10 cellular contexts compared by ENCODE assay signal in the genomic region with DNA sequence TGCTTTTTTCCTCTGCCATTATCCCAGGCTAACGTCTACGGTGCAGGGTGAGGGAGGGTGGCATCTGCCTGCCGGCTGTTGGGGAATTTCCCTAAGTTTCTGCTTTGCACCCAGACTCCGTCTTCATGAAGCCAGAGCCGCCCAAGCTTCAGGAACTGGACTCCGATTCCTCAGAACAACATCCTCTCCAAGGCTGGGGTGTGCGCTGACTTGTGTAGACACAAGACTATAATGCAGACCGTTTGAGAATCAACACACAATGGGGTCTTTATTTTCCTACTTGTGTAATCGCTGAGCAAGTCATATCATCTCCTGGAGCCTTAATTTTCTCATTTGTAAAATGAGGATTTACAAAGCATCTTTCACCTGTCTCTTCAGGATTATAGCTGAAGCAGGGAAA.
DNase-seq lines count a peak whose midpoint lies in the region; ATAC-seq and TF ChIP-seq lines count a peak whose summit lies in the region.
"Had no signal": no experiment of that assay in that cellular context is flagged by ENCODE, and none has a peak within 500 bp of the region (broad histone marks: within the 10 kb centered on the region; RNA-seq: fewer than 3 reads in every experiment).

No MANE protein-coding gene starts in this region.

- no peaks in the 10 kb centered on the region for H3K9me2 ChIP-seq in HCT116 (ENCODE audit: insufficient read depth)

- H3K9me3 Mint-ChIP-seq in CD14-positive monocyte (peaks cover 0 to 1% (median 0%) of the 10 kb centered on the region in 7 donors), WTC11 (peaks cover 11% of the 10 kb centered on the region)
- H3K9me3 Mint-ChIP-seq: activated T-cell treated with anti-CD3 and anti-CD28 coated beads, Interleukin-2, amount 50 U/mL, for 24 hours had no signal

- H3K4me3 Mint-ChIP-seq in CD14-positive monocyte (no peak overlapping the region), WTC11 (no peak overlapping the region)
- H3K4me3 Mint-ChIP-seq: activated T-cell treated with anti-CD3 and anti-CD28 coated beads, Interleukin-2, amount 50 U/mL, for 24 hours had no signal

- 86% methylated on average over 9 of the region's 9 CpGs for WGBS in smooth muscle cell (ENCODE audit: low lambda C conversion rate)

- H3K79me2 ChIP-seq in HCT116 (ENCODE audit: insufficient read depth, low read length), result no peaks in the 10 kb centered on the region
- H3K79me2 ChIP-seq in smooth muscle cell (ENCODE audit: low read depth), result no peaks in the 10 kb centered on the region

- BruUV-seq in HCT116 (replicated peaks; lab: Mats Ljungman, UMichigan), result no TSS peak

- H3K36me3 ChIP-seq in HCT116 (ENCODE audit: control insufficient read depth in 1 of 2, insufficient read depth in 2 of 2, low read length in 2 of 2) (no peaks in the 10 kb centered on the region), smooth muscle cell (ENCODE audit: low read depth) (no peaks in the 10 kb centered on the region)
- H3K36me3 ChIP-seq: cardiac muscle cell had no signal

- H3K9ac ChIP-seq in HCT116 (ENCODE audit: low read length), result no peak overlapping the region
- peak overlapping the region; percentile 9 for H3K9ac ChIP-seq in smooth muscle cell (ENCODE audit: low read depth)

- H3K36me3 Mint-ChIP-seq in CD14-positive monocyte (no peaks in the 10 kb centered on the region), WTC11 (peaks cover 10% of the 10 kb centered on the region)

- no peaks in the 10 kb centered on the region for H3K4me1 Mint-ChIP-seq in CD14-positive monocyte
- peaks cover 12% of the 10 kb centered on the region for H3K4me1 Mint-ChIP-seq in WTC11

- ATAC-seq in HCT116 (no peak), HG02610 (IDR thresholded peaks at IDR 0.05; ENCODE audit: unreplicated experiment) (no peak), WTC11 (no peak)

- DNase-seq in HCT116 (ENCODE audit: low read depth, low spot score) (no peak), dorsolateral prefrontal cortex (no peak), kidney tubule cell (ENCODE audit: low spot score) (peak; percentile 74), smooth muscle cell (lab: John Stamatoyannopoulos, UW; ENCODE audit: unreplicated experiment) (no peak), CD14-positive monocyte (ENCODE audit: low spot score) (no peak), WTC11 (ENCODE audit: low spot score) (no peak), NCI-H345 treated with DMSO at 0.1 percent for 48 hours (lab: John Stamatoyannopoulos, UW; ENCODE audit: unreplicated experiment) (no peak)
- DNase-seq: activated T-cell treated with anti-CD3 and anti-CD28 coated beads, Interleukin-2, amount 50 U/mL, for 24 hours had no signal

- H3F3A ChIP-seq in smooth muscle cell (ENCODE audit: low read depth), result no peaks in the 10 kb centered on the region

- H4K20me1 ChIP-seq in HCT116 (ENCODE audit: insufficient read depth) (no peaks in the 10 kb centered on the region), smooth muscle cell (ENCODE audit: low read depth) (no peaks in the 10 kb centered on the region)

- RAD21 ChIA-PET in HCT116 (lab: Charles Lee; ENCODE audit: low non-redundant PET in 1 of 2, low total read pairs in 2 of 2, uncharacterized antibody in 2 of 2, unreplicated experiment in 2 of 2), result no interaction called here

- no peak for TF ChIP-seq POLR2A in HCT116 (IDR thresholded peaks at IDR 0.05; ENCODE audit: borderline replicate concordance, extremely low read depth, insufficient read depth, insufficient read length)

- H3K4me3 ChIP-seq in HCT116 (replicated peaks in 1 of 2; ENCODE audit: low read depth in 1 of 2, low read length in 2 of 2) (no peak overlapping the region), dorsolateral prefrontal cortex (peak overlapping the region in 49 of 59 donors; percentile 4 to 62 (median 34)), smooth muscle cell (no peak overlapping the region)
- H3K4me3 ChIP-seq: cardiac muscle cell had no signal

- H3K9me3 ChIP-seq in HCT116 (ENCODE audit: control insufficient read depth in 1 of 2, insufficient read depth in 1 of 2, low read depth in 1 of 2, low read length in 2 of 2) (no peaks in the 10 kb centered on the region), smooth muscle cell (replicated peaks; ENCODE audit: low read depth) (no peaks in the 10 kb centered on the region)

- H3K4me1 ChIP-seq in HCT116 (ENCODE audit: control insufficient read depth in 1 of 2, insufficient read depth in 2 of 2, low read length in 2 of 2) (peaks cover 13 to 31% of the 10 kb centered on the region in 2 experiments; a peak in 3 of 4 replicates), smooth muscle cell (ENCODE audit: low read depth) (peaks cover 16% of the 10 kb centered on the region)

- no peak for TF ChIP-seq RAD21 in HCT116 (IDR thresholded peaks at IDR 0.05; ENCODE audit: low read depth)

- CTCF ChIA-PET in HCT116 (lab: Charles Lee) (interaction anchor here (1.5 kb wide), 1 partner anchor 16 kb away, joined by 4 read pairs; no protein-coding TSS in a partner anchor), WTC11 (lab: Charles Lee) (interaction anchor here (1.3 to 1.7 kb wide), 3 partner anchors 11 to 64 kb away, joined by 3 to 10 read pairs (median 4); no protein-coding TSS in a partner anchor)

- no peaks in the 10 kb centered on the region for H3K27me3 ChIP-seq in HCT116 (ENCODE audit: insufficient read depth, low read length)
- no peaks in the 10 kb centered on the region for H3K27me3 ChIP-seq in dorsolateral prefrontal cortex
- no peaks in the 10 kb centered on the region for H3K27me3 ChIP-seq in smooth muscle cell (ENCODE audit: low read depth)
- H3K27me3 ChIP-seq: cardiac muscle cell had no signal

- H3K4me2 ChIP-seq in HCT116 (ENCODE audit: low read length) (peak overlapping the region; percentile 29), smooth muscle cell (no peak overlapping the region)

- POLR2A ChIA-PET in HCT116 (lab: Charles Lee), result no interaction called here
- POLR2A ChIA-PET in WTC11 (lab: Charles Lee), result no interaction called here

- intact Hi-C loops in HCT116 (cut with micrococcal nuclease) (no loop called here), dorsolateral prefrontal cortex (cut with DNase I) (no loop called here), CD14-positive monocyte (cut with micrococcal nuclease) (no loop called here)

- TF ChIP-seq CTCF in HCT116 (IDR thresholded peaks at IDR 0.05 in 2 of 3, conservative IDR thresholded peaks at IDR 0.05 in 1 of 3; ENCODE audit: borderline replicate concordance in 1 of 3, insufficient read depth in 1 of 3, low read depth in 2 of 3, low read length in 2 of 3) (no peak), dorsolateral prefrontal cortex (IDR thresholded peaks at IDR 0.05 in 54 of 56, conservative IDR thresholded peaks at IDR 0.05 in 2 of 56; ENCODE audit: low read depth in 1 of 56, partially characterized antibody in 56 of 56) (no peak), smooth muscle cell (IDR thresholded peaks at IDR 0.05; ENCODE audit: borderline replicate concordance, insufficient read depth, poor library complexity, severe bottlenecking) (no peak), CD14-positive monocyte (IDR thresholded peaks at IDR 0.05) (no peak), WTC11 (IDR thresholded peaks at IDR 0.05) (no peak)

- no peaks in the 10 kb centered on the region for H3K27me3 Mint-ChIP-seq in CD14-positive monocyte (ENCODE audit: low read depth in 3 of 3)
- H3K27me3 Mint-ChIP-seq in WTC11 (ENCODE audit: low read depth), result peaks cover 5% of the 10 kb centered on the region; the same call in 1 of the 2 replicates
- H3K27me3 Mint-ChIP-seq: activated T-cell treated with anti-CD3 and anti-CD28 coated beads, Interleukin-2, amount 50 U/mL, for 24 hours had no signal

- H3K27ac ChIP-seq in HCT116 (ENCODE audit: low read depth, low read length) (no peak overlapping the region), dorsolateral prefrontal cortex (peak overlapping the region in 37 of 59 donors; percentile 0 to 71 (median 29)), smooth muscle cell (ENCODE audit: low read depth) (peak overlapping the region; percentile 49)
- H3K27ac ChIP-seq: cardiac muscle cell had no signal

- H2AFZ ChIP-seq in HCT116 (ENCODE audit: low read depth, low read length, poor library complexity, severe bottlenecking) (peak overlapping the region; percentile 17), smooth muscle cell (ENCODE audit: low read depth) (no peak overlapping the region)

- no peak overlapping the region for H3K27ac Mint-ChIP-seq in CD14-positive monocyte
- no peak overlapping the region for H3K27ac Mint-ChIP-seq in WTC11
- H3K27ac Mint-ChIP-seq: activated T-cell treated with anti-CD3 and anti-CD28 coated beads, Interleukin-2, amount 50 U/mL, for 24 hours had no signal

TF ChIP-seq in HCT116, 20 proteins besides CTCF, POLR2A, EP300 and RAD21 (continues in another document):
- TF ChIP-seq POLR2AphosphoS5 (IDR thresholded peaks at IDR 0.05; ENCODE audit: low read depth, low read length) (no peak), SP1 (IDR thresholded peaks at IDR 0.05; ENCODE audit: low read depth) (no peak), EZH2phosphoT487 (IDR thresholded peaks at IDR 0.05; ENCODE audit: borderline replicate concordance) (no peak), SIN3A (IDR thresholded peaks at IDR 0.05; ENCODE audit: low read depth) (no peak), ELF1 (IDR thresholded peaks at IDR 0.05; ENCODE audit: borderline replicate concordance, low read depth) (no peak), ZNF274 (IDR thresholded peaks at IDR 0.05; ENCODE audit: low read depth, low read length) (no peak), CBX3 (IDR thresholded peaks at IDR 0.05; ENCODE audit: low read depth) (no peak), JUND (IDR thresholded peaks at IDR 0.05) (no peak)
- TF ChIP-seq, protein P1, sequence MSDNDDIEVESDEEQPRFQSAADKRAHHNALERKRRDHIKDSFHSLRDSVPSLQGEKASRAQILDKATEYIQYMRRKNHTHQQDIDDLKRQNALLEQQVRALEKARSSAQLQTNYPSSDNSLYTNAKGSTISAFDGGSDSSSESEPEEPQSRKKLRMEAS (IDR thresholded peaks at IDR 0.05), result no peak

TF ChIP-seq in WTC11, 78 proteins besides CTCF, POLR2A, EP300 and RAD21 (continues in another document):
- TF ChIP-seq RORB (CRISPR knock-in tag; IDR thresholded peaks at IDR 0.05), result no peak
- TF ChIP-seq ZNF232 (CRISPR knock-in tag; IDR thresholded peaks at IDR 0.05), result no peak

Comparison
In these comparisons a context has a peak if more than half of its experiments do, and no peak if none do; other contexts are left out.
1. H3K4me3 ChIP-seq: peak in dorsolateral prefrontal cortex (49 of 59); none in HCT116 (0 of 2) and smooth muscle cell (single experiment).